Comparison of ENCODE assay signal across 15 cellular contexts in genomic region chr1:204263240-204263848, GRCh38. TPM values are rescaled to one million over a fixed set of nuclear protein-coding genes. Genes with fewer than 3 reads are reported as not detected.
DNase-seq lines count a peak whose midpoint lies in the region; ATAC-seq, FAIRE-seq and TF ChIP-seq lines count a peak whose summit lies in the region.
"Had no signal": no experiment of that assay in that cellular context is flagged by ENCODE, and none has a peak within 500 bp of the region (broad histone marks: within the 10 kb centered on the region; RNA-seq: fewer than 3 reads in every experiment).

No MANE protein-coding gene starts in this region.

- no peak overlapping the region for H3K9ac ChIP-seq in H9 (ENCODE audit: extremely low read depth, insufficient read length, low read length)

- H4K5ac ChIP-seq in H9 (ENCODE audit: insufficient read length, low read depth, low read length) = no peak overlapping the region

- H3K4me3 ChIP-seq in pancreas (no peak overlapping the region), ascending aorta (no peak overlapping the region)

- no peaks in the 10 kb centered on the region for H3K4me1 ChIP-seq in H9 (ENCODE audit: insufficient read depth, low read length)
- H3K4me1 ChIP-seq in pancreas = peaks cover 22 to 37% (median 24%) of the 10 kb centered on the region in 3 donors
- no peaks in the 10 kb centered on the region for H3K4me1 ChIP-seq in ascending aorta

- H4K91ac ChIP-seq in H9 (ENCODE audit: insufficient read length, low read depth, low read length) = no peak overlapping the region

- H3K79me2 ChIP-seq in H9 (ENCODE audit: insufficient read depth, low read length) = no peaks in the 10 kb centered on the region

- no peak overlapping the region; the same call in 1 of the 2 replicates for H3K14ac ChIP-seq in H9 (ENCODE audit: insufficient read depth, low read length)

- H3K27ac Mint-ChIP-seq in H9 = peak overlapping the region; percentile 55 to 96 (median 85); a peak in 3 of 7 replicates
- H3K27ac Mint-ChIP-seq: memory B cell; stimulated activated memory B cell treated with anti-CD40 and anti-IgM and Interleukin-4, amounts not matched to agents 10 μg/mL and 1 μg/mL and 100 μg/mL, for 72 hours had no signal

- peaks cover 6 to 13% of the 10 kb centered on the region in 2 experiments for H3K4me1 Mint-ChIP-seq in H9
- H3K4me1 Mint-ChIP-seq: memory B cell; stimulated activated memory B cell treated with anti-CD40 and anti-IgM and Interleukin-4, amounts not matched to agents 10 μg/mL and 1 μg/mL and 100 μg/mL, for 72 hours had no signal

- H3K27me3 Mint-ChIP-seq in H9 (ENCODE audit: low read depth) = peaks cover 3% of the 10 kb centered on the region

- H3K36me3 Mint-ChIP-seq in H9 (ENCODE audit: insufficient read depth in 1 of 3, low read depth in 3 of 3) = peaks cover 0 to 3% (median 0%) of the 10 kb centered on the region in 3 experiments; a peak in 3 of 7 replicates
- H3K36me3 Mint-ChIP-seq: memory B cell; stimulated activated memory B cell treated with anti-CD40 and anti-IgM and Interleukin-4, amounts not matched to agents 10 μg/mL and 1 μg/mL and 100 μg/mL, for 72 hours had no signal

- no peak overlapping the region for H2BK5ac ChIP-seq in H9 (ENCODE audit: insufficient read length, low read length)

- no peak overlapping the region for H2BK12ac ChIP-seq in H9 (ENCODE audit: insufficient read length, low read depth, low read length)

- peaks cover 0 to 6% (median 0%) of the 10 kb centered on the region in 3 donors for H3K36me3 ChIP-seq in pancreas
- H3K36me3 ChIP-seq in ascending aorta = no peaks in the 10 kb centered on the region

- no peak overlapping the region for H3T11ph ChIP-seq in H9 (ENCODE audit: low read length)

- no peak overlapping the region for H2BK15ac ChIP-seq in H9 (ENCODE audit: low read depth, low read length)

- WGBS in H9 (ENCODE audit: extremely low coverage, insufficient read length, low lambda C conversion rate) = no CpG with 5 or more reads among the region's 13 CpGs
- 58 to 63% methylated on average over 13 of the region's 13 CpGs for WGBS in pancreas, 2 donors

- H3K27ac ChIP-seq in H9 (ENCODE audit: insufficient read length, low read depth, low read length) (no peak overlapping the region), pancreas (peak overlapping the region in 2 of 4 donors; percentile 35 to 50), ascending aorta (no peak overlapping the region)

- ATAC-seq in left ventricle myocardium superior = peak; percentile 61
- ATAC-seq in pancreas = peak in 3 of 4 donors; percentile 13 to 20 (median 17)
- no peak for ATAC-seq in GM19463 (IDR thresholded peaks at IDR 0.05; ENCODE audit: unreplicated experiment)
- ATAC-seq in GM19452 (IDR thresholded peaks at IDR 0.05; ENCODE audit: unreplicated experiment) = no peak
- ATAC-seq: esophagus mucosa; stimulated activated memory B cell treated with anti-CD40 and anti-IgM and Interleukin-4, amounts not matched to agents 10 μg/mL and 1 μg/mL and 100 μg/mL, for 72 hours had no signal

- no peak for TF ChIP-seq CTCF in H9 (conservative IDR thresholded peaks at IDR 0.05)
- TF ChIP-seq CTCF in pancreas (IDR thresholded peaks at IDR 0.05) = no peak
- no peak for TF ChIP-seq CTCF in ascending aorta (IDR thresholded peaks at IDR 0.05)

- H3K9me3 Mint-ChIP-seq in H9 = no peaks in the 10 kb centered on the region
- H3K9me3 Mint-ChIP-seq: memory B cell; stimulated activated memory B cell treated with anti-CD40 and anti-IgM and Interleukin-4, amounts not matched to agents 10 μg/mL and 1 μg/mL and 100 μg/mL, for 72 hours had no signal

- no peak for FAIRE-seq in pancreas (lab: Jason Lieb, UNC)

- H3K9me3 ChIP-seq in H9 (ENCODE audit: control insufficient read depth, low read depth, low read length) = no peaks in the 10 kb centered on the region
- H3K9me3 ChIP-seq in pancreas = no peaks in the 10 kb centered on the region
- no peaks in the 10 kb centered on the region for H3K9me3 ChIP-seq in ascending aorta

- H2AFZ ChIP-seq in H9 (ENCODE audit: low read length) = no peak overlapping the region

- no peak overlapping the region for H3K4me2 ChIP-seq in H9 (ENCODE audit: insufficient read depth, insufficient read length, low read length)

- intact Hi-C loops in left ventricle myocardium superior (cut with micrococcal nuclease) (no loop called here), pancreas (cut with DNase I) (no loop called here), ascending aorta (cut with DNase I) (no loop called here)

- H4K20me1 ChIP-seq in H9 (ENCODE audit: control insufficient read depth, insufficient read depth, insufficient read length) = no peaks in the 10 kb centered on the region

- H3K56ac ChIP-seq in H9 (ENCODE audit: insufficient read length, low read depth, low read length) = no peak overlapping the region

- no peak overlapping the region for H3K4ac ChIP-seq in H9 (ENCODE audit: low read depth, low read length)

- DNase-seq in H9 = no peak
- DNase-seq in amniotic epithelial cell (ENCODE audit: low read depth) = peak; percentile 71
- peak; percentile 65 for DNase-seq in left ventricle myocardium superior
- peak in 1 of 6 donors; percentile 32 for DNase-seq in pancreas
- DNase-seq in ascending aorta (ENCODE audit: low spot score in 2 of 2) = no peak
- DNase-seq in GM19240 (ENCODE audit: insufficient read length, low spot score) = no peak
- DNase-seq: NCI-H1417 treated with DMSO at 0.1 percent for 48 hours, NCI-H524 treated with DMSO at 0.1 percent for 48 hours had no signal

- H3K18ac ChIP-seq in H9 (ENCODE audit: insufficient read length, low read depth, low read length) = no peak overlapping the region

- H2BK20ac ChIP-seq in H9 (ENCODE audit: low read depth, low read length, poor library complexity, severe bottlenecking) = no peak overlapping the region

- H2BK120ac ChIP-seq in H9 (ENCODE audit: low read depth, low read length, poor library complexity, severe bottlenecking) = no peak overlapping the region

- no peaks in the 10 kb centered on the region for H3K79me1 ChIP-seq in H9 (ENCODE audit: insufficient read depth, low read depth, low read length, poor library complexity, severe bottlenecking)

- H3K23me2 ChIP-seq in H9 (ENCODE audit: insufficient read length, low read depth, low read length, poor library complexity, severe bottlenecking) = no peaks in the 10 kb centered on the region

- no peak overlapping the region for H4K8ac ChIP-seq in H9 (replicated peaks; ENCODE audit: insufficient read length, low read depth, low read length)

- no peaks in the 10 kb centered on the region for H3K27me3 ChIP-seq in H9 (ENCODE audit: insufficient read depth, low read length)
- H3K27me3 ChIP-seq in pancreas = no peaks in the 10 kb centered on the region
- H3K27me3 ChIP-seq in ascending aorta = no peaks in the 10 kb centered on the region

- H3K23ac ChIP-seq in H9 (ENCODE audit: insufficient read length, low read depth, low read length) = no peak overlapping the region

- no peak overlapping the region for H3K4me3 Mint-ChIP-seq in H9
- H3K4me3 Mint-ChIP-seq: memory B cell; stimulated activated memory B cell treated with anti-CD40 and anti-IgM and Interleukin-4, amounts not matched to agents 10 μg/mL and 1 μg/mL and 100 μg/mL, for 72 hours had no signal

- no peak overlapping the region for H2AK5ac ChIP-seq in H9 (ENCODE audit: insufficient read length, low read length)

RNA-seq across cellular contexts. Expression of gene GOLT1A, which starts 49.6 kb away (rescaled TPM):
- total RNA-seq in H9 (2021) = 4.2 and 6.3 TPM in 2 replicates
- not detected for total RNA-seq in left ventricle myocardium superior
- 1 to 10 TPM; 6.0 to 9.1 (median 7.4) TPM for total RNA-seq in pancreas
- 10 to 100 TPM; 18.7 to 38.8 TPM for polyA plus RNA-seq in pancreas
- not detected for total RNA-seq in ascending aorta
- total RNA-seq: chondrocyte, esophagus mucosa, pulmonary artery endothelial cell had no signal

Comparison
In these comparisons a context has a peak if more than half of its experiments do, and no peak if none do; other contexts are left out.
1. DNase-seq: peak in amniotic epithelial cell (single experiment) and left ventricle myocardium superior (single experiment); none in H9 (single experiment), ascending aorta (0 of 2) and GM19240 (single experiment).
2. ATAC-seq: peak in left ventricle myocardium superior (single experiment) and pancreas (3 of 4); none in GM19463 (single experiment) and GM19452 (single experiment).